In genomic region chr13:33545492-33545891, GRCh38 we compare ENCODE assay signal across 1 cellular context.
TF ChIP-seq lines count a peak whose summit lies in the region.

No MANE protein-coding gene starts in this region.

TF ChIP-seq in GM23338, 12 proteins besides CTCF, POLR2A, EP300 and RAD21 (continued from another document):
- TF ChIP-seq, protein P1, sequence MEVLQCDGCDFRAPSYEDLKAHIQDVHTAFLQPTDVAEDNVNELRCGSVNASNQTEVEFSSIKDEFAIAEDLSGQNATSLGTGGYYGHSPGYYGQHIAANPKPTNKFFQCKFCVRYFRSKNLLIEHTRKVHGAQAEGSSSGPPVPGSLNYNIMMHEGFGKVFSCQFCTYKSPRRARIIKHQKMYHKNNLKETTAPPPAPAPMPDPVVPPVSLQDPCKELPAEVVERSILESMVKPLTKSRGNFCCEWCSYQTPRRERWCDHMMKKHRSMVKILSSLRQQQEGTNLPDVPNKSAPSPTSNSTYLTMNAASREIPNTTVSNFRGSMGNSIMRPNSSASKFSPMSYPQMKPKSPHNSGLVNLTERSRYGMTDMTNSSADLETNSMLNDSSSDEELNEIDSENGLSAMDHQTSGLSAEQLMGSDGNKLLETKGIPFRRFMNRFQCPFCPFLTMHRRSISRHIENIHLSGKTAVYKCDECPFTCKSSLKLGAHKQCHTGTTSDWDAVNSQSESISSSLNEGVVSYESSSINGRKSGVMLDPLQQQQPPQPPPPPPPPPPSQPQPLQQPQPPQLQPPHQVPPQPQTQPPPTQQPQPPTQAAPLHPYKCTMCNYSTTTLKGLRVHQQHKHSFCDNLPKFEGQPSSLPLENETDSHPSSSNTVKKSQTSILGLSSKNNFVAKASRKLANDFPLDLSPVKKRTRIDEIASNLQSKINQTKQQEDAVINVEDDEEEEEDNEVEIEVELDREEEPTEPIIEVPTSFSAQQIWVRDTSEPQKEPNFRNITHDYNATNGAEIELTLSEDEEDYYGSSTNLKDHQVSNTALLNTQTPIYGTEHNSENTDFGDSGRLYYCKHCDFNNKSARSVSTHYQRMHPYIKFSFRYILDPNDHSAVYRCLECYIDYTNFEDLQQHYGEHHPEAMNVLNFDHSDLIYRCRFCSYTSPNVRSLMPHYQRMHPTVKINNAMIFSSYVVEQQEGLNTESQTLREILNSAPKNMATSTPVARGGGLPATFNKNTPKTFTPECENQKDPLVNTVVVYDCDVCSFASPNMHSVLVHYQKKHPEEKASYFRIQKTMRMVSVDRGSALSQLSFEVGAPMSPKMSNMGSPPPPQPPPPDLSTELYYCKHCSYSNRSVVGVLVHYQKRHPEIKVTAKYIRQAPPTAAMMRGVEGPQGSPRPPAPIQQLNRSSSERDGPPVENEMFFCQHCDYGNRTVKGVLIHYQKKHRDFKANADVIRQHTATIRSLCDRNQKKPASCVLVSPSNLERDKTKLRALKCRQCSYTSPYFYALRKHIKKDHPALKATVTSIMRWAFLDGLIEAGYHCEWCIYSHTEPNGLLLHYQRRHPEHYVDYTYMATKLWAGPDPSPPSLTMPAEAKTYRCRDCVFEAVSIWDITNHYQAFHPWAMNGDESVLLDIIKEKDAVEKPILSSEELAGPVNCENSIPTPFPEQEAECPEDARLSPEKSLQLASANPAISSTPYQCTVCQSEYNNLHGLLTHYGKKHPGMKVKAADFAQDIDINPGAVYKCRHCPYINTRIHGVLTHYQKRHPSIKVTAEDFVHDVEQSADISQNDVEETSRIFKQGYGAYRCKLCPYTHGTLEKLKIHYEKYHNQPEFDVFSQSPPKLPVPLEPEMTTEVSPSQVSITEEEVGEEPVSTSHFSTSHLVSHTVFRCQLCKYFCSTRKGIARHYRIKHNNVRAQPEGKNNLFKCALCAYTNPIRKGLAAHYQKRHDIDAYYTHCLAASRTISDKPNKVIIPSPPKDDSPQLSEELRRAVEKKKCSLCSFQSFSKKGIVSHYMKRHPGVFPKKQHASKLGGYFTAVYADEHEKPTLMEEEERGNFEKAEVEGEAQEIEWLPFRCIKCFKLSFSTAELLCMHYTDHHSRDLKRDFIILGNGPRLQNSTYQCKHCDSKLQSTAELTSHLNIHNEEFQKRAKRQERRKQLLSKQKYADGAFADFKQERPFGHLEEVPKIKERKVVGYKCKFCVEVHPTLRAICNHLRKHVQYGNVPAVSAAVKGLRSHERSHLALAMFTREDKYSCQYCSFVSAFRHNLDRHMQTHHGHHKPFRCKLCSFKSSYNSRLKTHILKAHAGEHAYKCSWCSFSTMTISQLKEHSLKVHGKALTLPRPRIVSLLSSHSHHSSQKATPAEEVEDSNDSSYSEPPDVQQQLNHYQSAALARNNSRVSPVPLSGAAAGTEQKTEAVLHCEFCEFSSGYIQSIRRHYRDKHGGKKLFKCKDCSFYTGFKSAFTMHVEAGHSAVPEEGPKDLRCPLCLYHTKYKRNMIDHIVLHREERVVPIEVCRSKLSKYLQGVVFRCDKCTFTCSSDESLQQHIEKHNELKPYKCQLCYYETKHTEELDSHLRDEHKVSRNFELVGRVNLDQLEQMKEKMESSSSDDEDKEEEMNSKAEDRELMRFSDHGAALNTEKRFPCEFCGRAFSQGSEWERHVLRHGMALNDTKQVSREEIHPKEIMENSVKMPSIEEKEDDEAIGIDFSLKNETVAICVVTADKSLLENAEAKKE (CRISPR knock-in tag; IDR thresholded peaks at IDR 0.05): no peak
- TF ChIP-seq ZNF114 (CRISPR knock-in tag; IDR thresholded peaks at IDR 0.05) (no peak), JUNB (IDR thresholded peaks at IDR 0.05; ENCODE audit: unreplicated experiment) (no peak), ZNF331 (CRISPR knock-in tag; IDR thresholded peaks at IDR 0.05; ENCODE audit: low read depth) (no peak), NANOG (IDR thresholded peaks at IDR 0.05; ENCODE audit: borderline replicate concordance) (no peak), EZH2 (IDR thresholded peaks at IDR 0.05; ENCODE audit: low read depth, unreplicated experiment) (no peak), REST (IDR thresholded peaks at IDR 0.05; ENCODE audit: unreplicated experiment) (no peak), CREB1 (CRISPR knock-in tag; IDR thresholded peaks at IDR 0.05; ENCODE audit: low read depth) (no peak)
TF ChIP-seq in GM23338: peak in this region for 0.
